Comparison of ENCODE assay signal across 36 cellular contexts in genomic region chr13:51341804-51342203, GRCh38. TPM values are rescaled to one million over a fixed set of nuclear protein-coding genes. Genes with fewer than 3 reads are reported as not detected.
"Had no signal": no experiment of that assay in that cellular context is flagged by ENCODE, and none has a peak within 500 bp of the region (broad histone marks: within the 10 kb centered on the region; RNA-seq: fewer than 3 reads in every experiment).

No MANE protein-coding gene starts in this region.

- H3K9ac ChIP-seq: KMS-11 had no signal

- H3K9me3 Mint-ChIP-seq: T-cell had no signal

- H3K4me1 ChIP-seq: SJCRH30 had no signal

- H2AFZ ChIP-seq: PC-9 had no signal

- H3K4me2 ChIP-seq: KMS-11, PC-9 had no signal

- FAIRE-seq: RCC 7860 had no signal

- H3K4me1 Mint-ChIP-seq: T-cell had no signal

- H3K27ac Mint-ChIP-seq: T-cell had no signal

- H3K36me3 Mint-ChIP-seq: T-cell had no signal

- H3K4me3 Mint-ChIP-seq: T-cell had no signal

- H3K4me3 ChIP-seq: MG63, PC-9, SJCRH30, SK-N-MC had no signal

- H3K27me3 Mint-ChIP-seq: T-cell had no signal

- H3K27ac ChIP-seq: KMS-11, PC-9, RWPE1, SJCRH30, SK-N-MC had no signal

- H3K9me3 ChIP-seq: MG63, SJCRH30 had no signal

- ATAC-seq: Panc1, Right ventricle myocardium inferior, T-cell had no signal

- H3K36me3 ChIP-seq: MG63, SJCRH30 had no signal

- DNase-seq: Karpas-422, MG63, NCI-H1048, NCI-H1092 treated with DMSO at 0.1 percent for 48 hours, NCI-H1105 treated with DMSO at 0.1 percent for 48 hours, NCI-H1417, NCI-H1436, NCI-H146, NCI-H1694, NCI-H187, NCI-H1930, NCI-H2081, NCI-H2171 treated with DMSO at 0.1 percent for 48 hours, NCI-H226, NCI-H446 treated with DMSO at 0.1 percent for 48 hours, NCI-H510A, NCI-H524, NCI-H526, NCI-H69, NCI-H748 treated with DMSO at 0.1 percent for 48 hours, NCI-H82, PC-9, SHP77, SIG-M5, SJCRH30, T-cell had no signal

- H3K27me3 ChIP-seq: MG63, SJCRH30 had no signal

RNA-seq across cellular contexts. Expression of gene SERPINE3, which starts 2.3 kb away (rescaled TPM):
- total RNA-seq: LHCN-M2, OCI-LY7, PC-9, Right ventricle myocardium inferior, RPMI7951, SJCRH30, SK-MEL-5, T-cell had no signal
